10 cellular contexts compared by ENCODE assay signal in the genomic region with DNA sequence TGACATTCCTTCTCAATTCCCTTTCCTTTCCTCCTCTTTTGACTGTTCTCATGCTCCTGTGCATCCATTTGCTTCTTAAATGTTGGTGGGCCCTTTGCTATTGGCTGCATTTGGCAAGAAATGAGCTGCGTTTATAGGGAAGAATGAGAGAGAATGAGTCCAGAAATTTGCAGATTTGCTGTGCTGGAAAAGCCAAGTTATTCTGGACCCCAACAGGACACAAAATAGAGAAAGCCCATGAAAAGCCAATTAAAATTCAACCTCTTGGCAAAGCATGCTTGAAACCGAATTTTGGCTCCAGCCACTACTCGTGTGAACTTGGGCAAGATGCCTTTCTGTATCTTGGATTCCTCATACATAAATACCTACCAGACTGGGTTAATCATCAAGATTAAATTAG. TPM values are rescaled to one million over a fixed set of nuclear protein-coding genes. Genes with fewer than 3 reads are reported as not detected.
DNase-seq lines count a peak whose midpoint lies in the region; ATAC-seq, FAIRE-seq and TF ChIP-seq lines count a peak whose summit lies in the region.
"Had no signal": no experiment of that assay in that cellular context is flagged by ENCODE, and none has a peak within 500 bp of the region (broad histone marks: within the 10 kb centered on the region; RNA-seq: fewer than 3 reads in every experiment).

No MANE protein-coding gene starts in this region.

- DNase-seq in heart right ventricle: no peak
- DNase-seq in left cardiac atrium: no peak
- DNase-seq in activated T-cell treated with anti-CD3 and anti-CD28 coated beads, Interleukin-2, amount 50 U/mL, for 48 hours: peak; percentile 5 to 9
- DNase-seq in type B pancreatic cell (ENCODE audit: extremely low spot score, unreplicated experiment): no peak
- no peak for DNase-seq in H54 (ENCODE audit: insufficient read length, low spot score)
- DNase-seq in RCC 7860 (ENCODE audit: low spot score): no peak
- DNase-seq: activated effector memory CD4-positive, alpha-beta T cell treated with anti-CD3 and anti-CD28 coated beads, Interleukin-2, amount 50 U/mL, for 16 hours; stimulated activated CD4-positive, alpha-beta T cell treated with anti-CD3 and anti-CD28 coated beads, Interleukin-2, amount 100 ng/mL, for 24 hours had no signal

- H3K36me3 ChIP-seq in heart right ventricle: peaks cover 0 to 4% (median 0%) of the 10 kb centered on the region in 9 donors
- H3K36me3 ChIP-seq in iPS-15b (ENCODE audit: control insufficient read depth, insufficient read depth, low read length): no peaks in the 10 kb centered on the region

- no peaks in the 10 kb centered on the region for H3K9me3 Mint-ChIP-seq in type B pancreatic cell

- no peak overlapping the region for H3K27ac Mint-ChIP-seq in type B pancreatic cell

- peak overlapping the region in 7 of 10 donors; percentile 76 to 95 (median 82) for H3K4me3 ChIP-seq in heart right ventricle
- H3K4me3 ChIP-seq in iPS-15b (ENCODE audit: low read depth, low read length): peak overlapping the region; percentile 94

- no peaks in the 10 kb centered on the region for H3K36me3 Mint-ChIP-seq in type B pancreatic cell

- H3K27me3 ChIP-seq in heart right ventricle: no peaks in the 10 kb centered on the region
- no peaks in the 10 kb centered on the region for H3K27me3 ChIP-seq in iPS-15b (ENCODE audit: control insufficient read depth, insufficient read depth, low read length)

- intact Hi-C loops in heart right ventricle (cut with DNase I) (no loop called here), left cardiac atrium (cut with DNase I) (no loop called here)

- peak overlapping the region in 2 of 10 donors; percentile 92 to 96 for H3K27ac ChIP-seq in heart right ventricle

- FAIRE-seq in H54 (lab: Jason Lieb, UNC): no peak
- FAIRE-seq in RCC 7860 (lab: Jason Lieb, UNC): no peak

- peaks cover 36% of the 10 kb centered on the region for H3K4me1 Mint-ChIP-seq in type B pancreatic cell (ENCODE audit: unreplicated experiment)

- H3K4me3 Mint-ChIP-seq in type B pancreatic cell: peak overlapping the region; percentile 94

- peaks cover 3% of the 10 kb centered on the region for H3K27me3 Mint-ChIP-seq in type B pancreatic cell

- ATAC-seq in heart right ventricle (no peak), left cardiac atrium (no peak), HG03039 (IDR thresholded peaks at IDR 0.05; ENCODE audit: unreplicated experiment) (no peak)

- no peak for TF ChIP-seq POLR2A in H54 (IDR thresholded peaks at IDR 0.05; ENCODE audit: low read depth, low read length)

- 74 to 75% methylated on average over 3 of the region's 3 CpGs for WGBS in heart right ventricle, 2 donors

- no peaks in the 10 kb centered on the region for H3K9me3 ChIP-seq in heart right ventricle
- H3K9me3 ChIP-seq in iPS-15b (ENCODE audit: control insufficient read depth, insufficient read depth, low read length): no peaks in the 10 kb centered on the region

- H3K4me1 ChIP-seq in heart right ventricle: peaks cover 2 to 25% (median 17%) of the 10 kb centered on the region in 9 donors
- no peaks in the 10 kb centered on the region for H3K4me1 ChIP-seq in iPS-15b (ENCODE audit: control insufficient read depth, insufficient read depth, low read length)

- TF ChIP-seq CTCF in heart right ventricle (IDR thresholded peaks at IDR 0.05) (no peak), type B pancreatic cell (conservative IDR thresholded peaks at IDR 0.05) (no peak)

- no peak overlapping the region for H3K9ac ChIP-seq in iPS-15b (ENCODE audit: low read depth, low read length)

RNA-seq across cellular contexts. Expression of gene SCLY, which starts 1.3 kb away (rescaled TPM):
- total RNA-seq in heart right ventricle: 10 to 100 TPM in 7 of 10 donors, 1 to 10 TPM in 3; 8.3 to 14.5 (median 11.4) TPM
- 10 to 100 TPM in 1 of 2 donors, 1 to 10 TPM in 1; 8.7 to 13.5 TPM for polyA plus RNA-seq in heart right ventricle
- 10 to 100 TPM in 1 of 2 donors, 1 to 10 TPM in 1; 9.6 to 10.9 TPM for total RNA-seq in left cardiac atrium
- total RNA-seq in type B pancreatic cell (ENCODE audit: low replicate concordance): 21.4 and 34.5 TPM in 2 replicates

RNA-seq across cellular contexts. Expression of gene ESPNL, which starts 40.6 kb away (rescaled TPM):
- total RNA-seq in heart right ventricle (1 to 10 TPM in 1 of 10 donors, under 1 TPM in 7, not detected in 2; 0.10 to 1.7 (median 0.38) TPM), left cardiac atrium (under 1 TPM; 0.15 to 0.26 TPM), type B pancreatic cell (ENCODE audit: low replicate concordance) (0.12 and 0.24 TPM in 2 replicates)
- under 1 TPM; 0.01 to 0.29 TPM for polyA plus RNA-seq in heart right ventricle

Comparison
In these comparisons a context has a peak if more than half of its experiments do, and no peak if none do; other contexts are left out.
1. DNase-seq: peak in activated T-cell treated with anti-CD3 and anti-CD28 coated beads, Interleukin-2, amount 50 U/mL, for 48 hours (2 of 2); none in heart right ventricle (0 of 2), left cardiac atrium (single experiment), type B pancreatic cell (single experiment), H54 (single experiment) and RCC 7860 (single experiment).